Comparison of ENCODE assay signal across 8 cellular contexts in the genomic region with DNA sequence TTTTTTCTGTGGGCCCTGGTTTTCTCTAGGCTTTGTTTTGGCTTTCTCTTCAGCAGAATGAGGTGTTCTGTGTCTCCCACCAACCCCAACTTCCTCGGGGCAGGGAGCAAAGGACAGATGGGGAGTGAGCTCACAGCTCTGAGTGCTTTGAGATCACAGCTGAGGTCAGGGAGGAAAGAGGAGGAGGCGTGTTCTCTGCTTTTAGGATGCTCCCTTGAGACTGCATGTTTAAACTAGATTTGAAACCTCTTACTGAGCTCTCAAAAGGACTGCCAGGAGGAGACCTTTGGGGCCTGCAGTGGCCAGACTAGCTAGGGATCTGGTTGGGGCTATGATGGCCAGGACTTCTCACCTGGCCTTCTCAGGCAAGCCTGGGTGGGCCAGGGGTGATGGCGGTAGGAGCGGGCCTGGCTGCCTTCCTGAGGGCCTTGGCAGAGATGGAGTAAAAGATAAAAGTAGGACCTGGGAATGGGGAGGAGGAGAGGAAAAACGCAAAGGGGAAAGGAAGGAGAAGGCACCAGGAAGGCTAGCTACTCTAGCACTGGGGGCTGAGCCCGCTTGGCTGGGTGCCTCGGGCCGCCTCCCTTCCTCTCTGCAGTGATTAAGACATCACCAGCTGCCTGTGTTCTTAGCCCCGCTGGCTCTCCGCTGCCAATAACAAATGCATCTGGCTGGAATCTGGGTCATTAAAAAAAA.
DNase-seq lines count a peak whose midpoint lies in the region; ATAC-seq and TF ChIP-seq lines count a peak whose summit lies in the region.

No MANE protein-coding gene starts in this region.

- POLR2A ChIA-PET in IMR-90 (lab: Charles Lee; ENCODE audit: unreplicated experiment): no interaction called here

- no TSS peak for BruUV-seq in IMR-90 (replicated peaks; lab: Mats Ljungman, UMichigan)

- H2AK5ac ChIP-seq in IMR-90 (ENCODE audit: low read depth, low read length): peak overlapping the region; percentile 92
- no peak overlapping the region for H2AK5ac ChIP-seq in mesendoderm (ENCODE audit: low read length)

- dilution Hi-C loops in IMR-90 (cut with HindIII; ENCODE audit: low sequenced_read_pairs, unreplicated experiment): no loop called here

- H3K4ac ChIP-seq in IMR-90 (ENCODE audit: low read depth, low read length) (peak overlapping the region; percentile 93), mesendoderm (ENCODE audit: low read depth, low read length) (no peak overlapping the region)

- CTCF ChIA-PET in IMR-90 (lab: Yijun Ruan, JAX): interaction anchor here (0.8 kb wide), 1 partner anchor 15 kb away, joined by 3 read pairs; no protein-coding TSS in a partner anchor

- in situ Hi-C loops in IMR-90 (cut with MboI; ENCODE audit: low sequenced_read_pairs): no loop called here

- WGBS in IMR-90 (ENCODE audit: extremely low coverage in 2 of 2, insufficient read length in 1 of 2), 2 experiments: no CpG with 5 or more reads among the region's 10 CpGs
- WGBS in mesendoderm (ENCODE audit: extremely low coverage, insufficient coverage, low lambda C conversion rate): no CpG with 5 or more reads among the region's 10 CpGs

- peak overlapping the region; percentile 14 for H3K27ac ChIP-seq in IMR-90 (ENCODE audit: insufficient read depth, low read length)
- peak overlapping the region; percentile 96 for H3K27ac ChIP-seq in thoracic aorta
- no peak overlapping the region for H3K27ac ChIP-seq in mesendoderm (ENCODE audit: low read depth, low read length)

- peak overlapping the region; percentile 78 for H2AK9ac ChIP-seq in IMR-90 (replicated peaks; ENCODE audit: low read depth, low read length, poor library complexity)

- H2BK120ac ChIP-seq in IMR-90 (ENCODE audit: low read depth, low read length): peak overlapping the region; percentile 91; the same call in 1 of the 2 replicates
- H2BK120ac ChIP-seq in mesendoderm (ENCODE audit: low read depth, low read length): no peak overlapping the region

- peaks cover 0 to 15% of the 10 kb centered on the region in 2 experiments; a peak in 2 of 4 replicates for H3K79me1 ChIP-seq in IMR-90 (ENCODE audit: low read depth in 1 of 2, low read length in 2 of 2)
- H3K79me1 ChIP-seq in mesendoderm (ENCODE audit: low read length): no peaks in the 10 kb centered on the region

- peak overlapping the region; percentile 55 to 57 for H4K8ac ChIP-seq in IMR-90 (ENCODE audit: low read depth in 2 of 2, low read length in 2 of 2)
- H4K8ac ChIP-seq in mesendoderm (ENCODE audit: low read depth, low read length): no peak overlapping the region

- H3K4me3 ChIP-seq in IMR-90 (ENCODE audit: insufficient read depth, low read depth, low read length): no peak overlapping the region
- H3K4me3 ChIP-seq in thoracic aorta: no peak overlapping the region
- H3K4me3 ChIP-seq in mesendoderm (ENCODE audit: low read length): no peak overlapping the region

- peak overlapping the region; percentile 87 for H2BK5ac ChIP-seq in IMR-90 (ENCODE audit: low read depth, low read length, poor library complexity, severe bottlenecking)
- no peak overlapping the region for H2BK5ac ChIP-seq in mesendoderm (ENCODE audit: low read length)

- no peak for TF ChIP-seq RAD21 in IMR-90 (IDR thresholded peaks at IDR 0.05; ENCODE audit: low read length)

- peak overlapping the region; percentile 8; the same call in 1 of the 2 replicates for H3K18ac ChIP-seq in IMR-90 (ENCODE audit: low read depth, low read length)
- H3K18ac ChIP-seq in mesendoderm (ENCODE audit: low read length): no peak overlapping the region

- H2BK15ac ChIP-seq in IMR-90 (ENCODE audit: low read depth, low read length): 0 out of 3 replicates have a peak overlapping the region, but pooled peaks have one; percentile 93
- H2BK15ac ChIP-seq in mesendoderm (replicated peaks; ENCODE audit: low read depth): no peak overlapping the region

- H3K23ac ChIP-seq in IMR-90 (ENCODE audit: low read depth, low read length) (0 out of 2 replicates have a peak overlapping the region, but pooled peaks have one; percentile 6), mesendoderm (ENCODE audit: low read length) (no peak overlapping the region)

- intact Hi-C loops in IMR-90 (cut with micrococcal nuclease): loop anchor here (5.0 kb wide), 1 partner anchor 81 kb away; no protein-coding TSS in a partner anchor
- intact Hi-C loops in left cardiac atrium (cut with DNase I): loop anchor here in 1 of 2 donors (5.0 kb wide), 1 partner anchor 34 kb away; no protein-coding TSS in a partner anchor

- no peak for TF ChIP-seq CTCF in IMR-90 (conservative IDR thresholded peaks at IDR 0.05; ENCODE audit: low read depth, low read length)
- TF ChIP-seq CTCF in thoracic aorta (IDR thresholded peaks at IDR 0.05): no peak

- no peaks in the 10 kb centered on the region for H3K27me3 ChIP-seq in IMR-90 (ENCODE audit: control insufficient read depth, insufficient read depth, low read length)
- H3K27me3 ChIP-seq in thoracic aorta (replicated peaks; ENCODE audit: insufficient read depth): no peaks in the 10 kb centered on the region
- no peaks in the 10 kb centered on the region for H3K27me3 ChIP-seq in mesendoderm (ENCODE audit: insufficient read depth, low read length, poor library complexity)

- H3K56ac ChIP-seq in IMR-90 (ENCODE audit: extremely low read depth, insufficient read depth, low read length) (no peak overlapping the region), mesendoderm (ENCODE audit: low read length) (no peak overlapping the region)

- H3K36me3 ChIP-seq in IMR-90 (ENCODE audit: control insufficient read depth, insufficient read depth, low read length): no peaks in the 10 kb centered on the region; the same call in 1 of the 2 replicates
- no peaks in the 10 kb centered on the region for H3K36me3 ChIP-seq in thoracic aorta
- no peaks in the 10 kb centered on the region for H3K36me3 ChIP-seq in mesendoderm (ENCODE audit: control insufficient read depth, insufficient read depth, low read length)

- H3K4me2 ChIP-seq in IMR-90 (ENCODE audit: low read depth, low read length): no peak overlapping the region
- H3K4me2 ChIP-seq in mesendoderm (ENCODE audit: low read length): no peak overlapping the region

- H4K5ac ChIP-seq in IMR-90 (ENCODE audit: low read depth, low read length) (peak overlapping the region; percentile 40), mesendoderm (ENCODE audit: low read length) (no peak overlapping the region)

- peak overlapping the region; percentile 92; the same call in 1 of the 2 replicates for H2BK20ac ChIP-seq in IMR-90 (ENCODE audit: low read depth, low read length)

- peak overlapping the region; percentile 65 for H4K91ac ChIP-seq in IMR-90 (ENCODE audit: insufficient read depth, low read depth, low read length)

- no peaks in the 10 kb centered on the region for H3K79me2 ChIP-seq in mesendoderm (ENCODE audit: control insufficient read depth, insufficient read depth, low read length)

- H4K20me1 ChIP-seq in IMR-90 (ENCODE audit: insufficient read depth, low read length): no peaks in the 10 kb centered on the region

- no peak overlapping the region for H3K9ac ChIP-seq in IMR-90 (ENCODE audit: low read depth, low read length)
- H3K9ac ChIP-seq in mesendoderm (ENCODE audit: low read length): no peak overlapping the region

- peaks cover 19% of the 10 kb centered on the region for H3K9me1 ChIP-seq in IMR-90 (ENCODE audit: insufficient read depth, low read length)

- H3K14ac ChIP-seq in IMR-90 (replicated peaks; ENCODE audit: low read depth, low read length): peak overlapping the region; percentile 53; the same call in 1 of the 2 replicates

- peak overlapping the region; percentile 75 for H2AFZ ChIP-seq in IMR-90 (replicated peaks; ENCODE audit: low read length, poor library complexity)

- DNase-seq in IMR-90: peak; percentile 78
- DNase-seq in T1000 (lab: John Stamatoyannopoulos, UW): peak; percentile 62
- peak; percentile 89 for DNase-seq in left cardiac atrium
- DNase-seq in thoracic aorta (ENCODE audit: low spot score): peak; percentile 80
- no peak for DNase-seq in DMS53 treated with DMSO at 0.1 percent for 48 hours (lab: John Stamatoyannopoulos, UW; ENCODE audit: unreplicated experiment)
- DNase-seq in mesendoderm: no peak

- no peaks in the 10 kb centered on the region for H3K9me3 ChIP-seq in IMR-90 (ENCODE audit: control insufficient read depth, insufficient read depth, low read length)
- H3K9me3 ChIP-seq in thoracic aorta: no peaks in the 10 kb centered on the region

- peak; percentile 87 for ATAC-seq in IMR-90 (ENCODE audit: low read depth)
- ATAC-seq in left cardiac atrium: peak; percentile 76 to 86
- ATAC-seq in thoracic aorta (ENCODE audit: insufficient number of reproducible peaks, low FRiP score, low read depth): peak; percentile 74
- ATAC-seq in GM19452 (IDR thresholded peaks at IDR 0.05; ENCODE audit: unreplicated experiment): no peak
- ATAC-seq in HG03520 (IDR thresholded peaks at IDR 0.05; ENCODE audit: unreplicated experiment): no peak

- peaks cover 21% of the 10 kb centered on the region for H3K4me1 ChIP-seq in IMR-90 (ENCODE audit: control insufficient read depth, insufficient read depth, low read length)
- H3K4me1 ChIP-seq in thoracic aorta (ENCODE audit: control insufficient read depth in 1 of 2, low read depth in 2 of 2): peaks cover 21 to 46% of the 10 kb centered on the region in 2 donors
- H3K4me1 ChIP-seq in mesendoderm (ENCODE audit: control insufficient read depth, low read depth, low read length): peaks cover 4% of the 10 kb centered on the region

- TF ChIP-seq POLR2A in IMR-90 (IDR thresholded peaks at IDR 0.05; ENCODE audit: low read depth, low read length): no peak

TF ChIP-seq in IMR-90, 13 proteins besides CTCF, POLR2A, EP300 and RAD21:
- TF ChIP-seq CEBPB (IDR thresholded peaks at IDR 0.05; ENCODE audit: low read depth, low read length) (peak; percentile 75), MAZ (IDR thresholded peaks at IDR 0.05; ENCODE audit: borderline replicate concordance, low read depth, low read length) (0 out of 2 replicates have a peak, but pooled peaks have one; percentile 22), CHD1 (IDR thresholded peaks at IDR 0.05; ENCODE audit: low read depth, low read length) (no peak)

Comparison
In these comparisons a context has a peak if more than half of its experiments do, and no peak if none do; other contexts are left out.
1. ATAC-seq: peak in IMR-90 (single experiment), left cardiac atrium (2 of 2) and thoracic aorta (single experiment); none in GM19452 (single experiment) and HG03520 (single experiment).
2. DNase-seq: peak in IMR-90 (single experiment), T1000 (single experiment), left cardiac atrium (single experiment) and thoracic aorta (single experiment); none in DMS53 treated with DMSO at 0.1 percent for 48 hours (single experiment) and mesendoderm (single experiment).